ENCODE assay signal across 21 cellular contexts in genomic region chr6:31533455-31533841, GRCh38. TPM values are rescaled to one million over a fixed set of nuclear protein-coding genes. Genes with fewer than 3 reads are reported as not detected.
DNase-seq lines count a peak whose midpoint lies in the region; ATAC-seq and TF ChIP-seq lines count a peak whose summit lies in the region.
"Had no signal": no experiment of that assay in that cellular context is flagged by ENCODE, and none has a peak within 500 bp of the region (broad histone marks: within the 10 kb centered on the region; RNA-seq: fewer than 3 reads in every experiment).

No MANE protein-coding gene starts in this region.

- H3K9me3 ChIP-seq in Caco-2 (no peaks in the 10 kb centered on the region), endodermal cell (ENCODE audit: control insufficient read depth, low read length) (no peaks in the 10 kb centered on the region)
- H3K9me3 ChIP-seq: esophagus squamous epithelium, sigmoid colon, suprapubic skin, vagina had no signal

- H3K9ac ChIP-seq in endodermal cell (ENCODE audit: extremely low read depth, low read length, poor library complexity, severe bottlenecking) = no peak overlapping the region
- H3K9ac ChIP-seq: parathyroid adenoma had no signal

- H3K27ac Mint-ChIP-seq in activated CD4-positive, alpha-beta memory T cell treated with anti-CD3 and anti-CD28 coated beads for 36 hours = peak overlapping the region; percentile 73
- no peak overlapping the region for H3K27ac Mint-ChIP-seq in activated CD4-positive, alpha-beta memory T cell treated with anti-CD3 and anti-CD28 coated beads, Interleukin-2, amount 10 ng/mL, durations not matched to agents 7 days and 5 days
- no peak overlapping the region for H3K27ac Mint-ChIP-seq in Caco-2 (ENCODE audit: unreplicated experiment)
- peak overlapping the region; percentile 33 for H3K27ac Mint-ChIP-seq in activated T-helper 17 cell treated with anti-CD3 and anti-CD28 coated beads, Interleukin-2, amount 50 U/mL, for 72 hours
- H3K27ac Mint-ChIP-seq in glutamatergic neuron (ENCODE audit: unreplicated experiment) = no peak overlapping the region
- H3K27ac Mint-ChIP-seq in endodermal cell = no peak overlapping the region

- WGBS in endodermal cell (ENCODE audit: insufficient coverage in 1 of 2, insufficient read length in 1 of 2), 2 experiments = 93 to 100% methylated on average over 1 of the region's 1 CpG

- no peak overlapping the region for H3K27ac ChIP-seq in endodermal cell (ENCODE audit: low read depth, low read length)
- H3K27ac ChIP-seq: esophagus squamous epithelium, parathyroid adenoma, suprapubic skin, vagina had no signal

- H3K4me3 ChIP-seq in Caco-2 (ENCODE audit: low read depth, low read length) (no peak overlapping the region), endodermal cell (ENCODE audit: low read length) (no peak overlapping the region)
- H3K4me3 ChIP-seq: esophagus squamous epithelium, sigmoid colon, suprapubic skin, vagina had no signal

- no peak for TF ChIP-seq CTCF in Caco-2 (IDR thresholded peaks at IDR 0.05; ENCODE audit: insufficient read depth in 1 of 2, low read depth in 1 of 2, low read length in 1 of 2, severe bottlenecking in 1 of 2, unreplicated experiment in 1 of 2)
- no peak for TF ChIP-seq CTCF in glutamatergic neuron (IDR thresholded peaks at IDR 0.05; ENCODE audit: partially characterized antibody, unreplicated experiment)
- no peak for TF ChIP-seq CTCF in endodermal cell (conservative IDR thresholded peaks at IDR 0.05)

- H3K27me3 ChIP-seq in Caco-2 (replicated peaks; ENCODE audit: control insufficient read depth, insufficient read depth, low read length) (no peaks in the 10 kb centered on the region), endodermal cell (ENCODE audit: control insufficient read depth, insufficient read depth, low read length, poor library complexity, severe bottlenecking) (no peaks in the 10 kb centered on the region)
- H3K27me3 ChIP-seq: esophagus squamous epithelium, sigmoid colon, suprapubic skin, vagina had no signal

- H3K36me3 ChIP-seq in Caco-2 (ENCODE audit: control insufficient read depth, insufficient read depth, low read length) (peaks cover 14% of the 10 kb centered on the region), endodermal cell (ENCODE audit: control insufficient read depth, insufficient read depth, low read length) (peaks cover 88% of the 10 kb centered on the region)

- CTCF ChIA-PET in activated CD4-positive, alpha-beta memory T cell treated with anti-CD3 and anti-CD28 coated beads for 36 hours (lab: Charles Lee) = no interaction called here
- CTCF ChIA-PET in activated CD4-positive, alpha-beta memory T cell treated with anti-CD3 and anti-CD28 coated beads, Interleukin-2, amount 10 ng/mL, durations not matched to agents 7 days and 5 days (lab: Charles Lee) = no interaction called here
- CTCF ChIA-PET in Caco-2 (lab: Charles Lee) = no interaction called here

- H3K36me3 Mint-ChIP-seq in activated CD4-positive, alpha-beta memory T cell treated with anti-CD3 and anti-CD28 coated beads for 36 hours = peaks cover 75% of the 10 kb centered on the region
- H3K36me3 Mint-ChIP-seq in activated CD4-positive, alpha-beta memory T cell treated with anti-CD3 and anti-CD28 coated beads, Interleukin-2, amount 10 ng/mL, durations not matched to agents 7 days and 5 days (ENCODE audit: low read depth) = peaks cover 76% of the 10 kb centered on the region
- peaks cover 99% of the 10 kb centered on the region for H3K36me3 Mint-ChIP-seq in Caco-2 (ENCODE audit: insufficient read depth, unreplicated experiment)
- H3K36me3 Mint-ChIP-seq in activated T-helper 17 cell treated with anti-CD3 and anti-CD28 coated beads, Interleukin-2, amount 50 U/mL, for 72 hours (ENCODE audit: low read depth) = peaks cover 95% of the 10 kb centered on the region
- peaks cover 9% of the 10 kb centered on the region for H3K36me3 Mint-ChIP-seq in glutamatergic neuron (ENCODE audit: unreplicated experiment)
- H3K36me3 Mint-ChIP-seq in endodermal cell (ENCODE audit: low read depth) = peaks cover 79% of the 10 kb centered on the region

- peak; percentile 13 for ATAC-seq in activated T-helper 17 cell treated with anti-CD3 and anti-CD28 coated beads, Interleukin-2, amount 50 U/mL, for 72 hours (replicated peaks)
- ATAC-seq: effector memory CD8-positive, alpha-beta T cell had no signal

- H3K27me3 Mint-ChIP-seq in activated CD4-positive, alpha-beta memory T cell treated with anti-CD3 and anti-CD28 coated beads for 36 hours = no peaks in the 10 kb centered on the region
- no peaks in the 10 kb centered on the region for H3K27me3 Mint-ChIP-seq in activated CD4-positive, alpha-beta memory T cell treated with anti-CD3 and anti-CD28 coated beads, Interleukin-2, amount 10 ng/mL, durations not matched to agents 7 days and 5 days
- H3K27me3 Mint-ChIP-seq in Caco-2 (ENCODE audit: insufficient read depth, unreplicated experiment) = no peaks in the 10 kb centered on the region
- H3K27me3 Mint-ChIP-seq in activated T-helper 17 cell treated with anti-CD3 and anti-CD28 coated beads, Interleukin-2, amount 50 U/mL, for 72 hours = no peaks in the 10 kb centered on the region
- peaks cover 5% of the 10 kb centered on the region for H3K27me3 Mint-ChIP-seq in glutamatergic neuron (ENCODE audit: unreplicated experiment)
- H3K27me3 Mint-ChIP-seq in endodermal cell (ENCODE audit: insufficient read depth) = no peaks in the 10 kb centered on the region
- H3K27me3 Mint-ChIP-seq: effector memory CD8-positive, alpha-beta T cell; naive B cell had no signal

- H3K4me3 Mint-ChIP-seq in activated CD4-positive, alpha-beta memory T cell treated with anti-CD3 and anti-CD28 coated beads for 36 hours = no peak overlapping the region
- no peak overlapping the region for H3K4me3 Mint-ChIP-seq in activated CD4-positive, alpha-beta memory T cell treated with anti-CD3 and anti-CD28 coated beads, Interleukin-2, amount 10 ng/mL, durations not matched to agents 7 days and 5 days
- H3K4me3 Mint-ChIP-seq in Caco-2 (ENCODE audit: unreplicated experiment) (no peak overlapping the region), glutamatergic neuron (ENCODE audit: unreplicated experiment) (no peak overlapping the region), endodermal cell (no peak overlapping the region)
- H3K4me3 Mint-ChIP-seq in activated T-helper 17 cell treated with anti-CD3 and anti-CD28 coated beads, Interleukin-2, amount 50 U/mL, for 72 hours = no peak overlapping the region
- H3K4me3 Mint-ChIP-seq: effector memory CD8-positive, alpha-beta T cell had no signal

- intact Hi-C loops in activated CD4-positive, alpha-beta memory T cell treated with anti-CD3 and anti-CD28 coated beads for 36 hours (cut with micrococcal nuclease) = no loop called here
- intact Hi-C loops in Caco-2 (cut with micrococcal nuclease; ENCODE audit: unreplicated experiment) = no loop called here

- BruUV-seq in Caco-2 (replicated peaks; lab: Mats Ljungman, UMichigan) = TSS peak; percentile 3

- peaks cover 43% of the 10 kb centered on the region for H3K4me1 Mint-ChIP-seq in activated CD4-positive, alpha-beta memory T cell treated with anti-CD3 and anti-CD28 coated beads for 36 hours (ENCODE audit: low read depth)
- H3K4me1 Mint-ChIP-seq in activated CD4-positive, alpha-beta memory T cell treated with anti-CD3 and anti-CD28 coated beads, Interleukin-2, amount 10 ng/mL, durations not matched to agents 7 days and 5 days = peaks cover 48% of the 10 kb centered on the region
- H3K4me1 Mint-ChIP-seq in Caco-2 (ENCODE audit: low read depth, unreplicated experiment) (peaks cover 9% of the 10 kb centered on the region), glutamatergic neuron (ENCODE audit: low read depth, unreplicated experiment) (peaks cover 6% of the 10 kb centered on the region), endodermal cell (peaks cover 28% of the 10 kb centered on the region)
- H3K4me1 Mint-ChIP-seq in activated T-helper 17 cell treated with anti-CD3 and anti-CD28 coated beads, Interleukin-2, amount 50 U/mL, for 72 hours = peaks cover 35% of the 10 kb centered on the region

- no peaks in the 10 kb centered on the region for H3K9me3 Mint-ChIP-seq in activated CD4-positive, alpha-beta memory T cell treated with anti-CD3 and anti-CD28 coated beads for 36 hours
- H3K9me3 Mint-ChIP-seq in activated CD4-positive, alpha-beta memory T cell treated with anti-CD3 and anti-CD28 coated beads, Interleukin-2, amount 10 ng/mL, durations not matched to agents 7 days and 5 days = no peaks in the 10 kb centered on the region
- H3K9me3 Mint-ChIP-seq in Caco-2 (ENCODE audit: unreplicated experiment) = no peaks in the 10 kb centered on the region
- H3K9me3 Mint-ChIP-seq in activated T-helper 17 cell treated with anti-CD3 and anti-CD28 coated beads, Interleukin-2, amount 50 U/mL, for 72 hours = no peaks in the 10 kb centered on the region
- peaks cover 3% of the 10 kb centered on the region for H3K9me3 Mint-ChIP-seq in glutamatergic neuron (ENCODE audit: unreplicated experiment)
- no peaks in the 10 kb centered on the region for H3K9me3 Mint-ChIP-seq in endodermal cell
- H3K9me3 Mint-ChIP-seq: effector memory CD8-positive, alpha-beta T cell; naive B cell had no signal

- DNase-seq in activated CD4-positive, alpha-beta memory T cell treated with anti-CD3 and anti-CD28 coated beads for 36 hours = no peak
- no peak for DNase-seq in activated CD4-positive, alpha-beta memory T cell treated with anti-CD3 and anti-CD28 coated beads, Interleukin-2, amount 10 ng/mL, durations not matched to agents 7 days and 5 days
- no peak for DNase-seq in Caco-2
- DNase-seq in glutamatergic neuron = no peak
- DNase-seq in endodermal cell = no peak
- DNase-seq: 8988T; activated CD4-positive, CD25-positive, alpha-beta regulatory T cell treated with anti-CD3 and anti-CD28 coated beads, Interleukin-2, amount 50 U/mL, for 72 hours; AML-193; DMS79 treated with DMSO at 0.1 percent for 48 hours; effector memory CD8-positive, alpha-beta T cell; esophagus squamous epithelium; KG1; mesenchymal stem cell; naive B cell; NCI-H1694 treated with DMSO at 0.1 percent for 48 hours; NCI-H69; sigmoid colon had no signal

- POLR2A ChIA-PET in activated CD4-positive, alpha-beta memory T cell treated with anti-CD3 and anti-CD28 coated beads for 36 hours (lab: Charles Lee) = no interaction called here
- POLR2A ChIA-PET in activated CD4-positive, alpha-beta memory T cell treated with anti-CD3 and anti-CD28 coated beads, Interleukin-2, amount 10 ng/mL, durations not matched to agents 7 days and 5 days (lab: Charles Lee) = interaction anchor here (1.0 to 1.4 kb wide), 3 partner anchors 8 to 169 kb away, joined by 3 to 4 read pairs (median 3); partner anchors contain the start of gene ABHD16A
- POLR2A ChIA-PET in Caco-2 (lab: Charles Lee) = interaction anchor here (1.0 kb wide), 1 partner anchor 9 kb away, joined by 5 read pairs; the partner anchor contains the start of gene DDX39B

- no peaks in the 10 kb centered on the region for H3K4me1 ChIP-seq in Caco-2
- no peaks in the 10 kb centered on the region for H3K4me1 ChIP-seq in endodermal cell (ENCODE audit: control insufficient read depth, insufficient read depth, low read length)

RNA-seq across cellular contexts. Expression of gene MCCD1, which starts 4.7 kb away (rescaled TPM):
- not detected for total RNA-seq in activated CD4-positive, alpha-beta memory T cell treated with anti-CD3 and anti-CD28 coated beads for 36 hours
- total RNA-seq in activated CD4-positive, alpha-beta memory T cell treated with anti-CD3 and anti-CD28 coated beads, Interleukin-2, amount 10 ng/mL, durations not matched to agents 7 days and 5 days = not detected
- total RNA-seq in Caco-2 (2022) = not detected in 2 replicates
- total RNA-seq in activated T-helper 17 cell treated with anti-CD3 and anti-CD28 coated beads, Interleukin-2, amount 50 U/mL, for 72 hours = not detected
- total RNA-seq in glutamatergic neuron (ENCODE audit: unreplicated experiment) = not detected
- not detected for total RNA-seq in endodermal cell
- not detected for polyA plus RNA-seq in endodermal cell (2013, experiment 1 of 2)
- polyA plus RNA-seq in endodermal cell (2013, experiment 2 of 2) = not detected
- total RNA-seq: esophagus squamous epithelium, sigmoid colon, suprapubic skin, vagina had no signal
- polyA plus RNA-seq: sigmoid colon had no signal

RNA-seq across cellular contexts. Expression of gene DDX39B, which starts 8.4 kb away (rescaled TPM):
- 100 to 1,000 TPM; 538 to 547 TPM for total RNA-seq in activated CD4-positive, alpha-beta memory T cell treated with anti-CD3 and anti-CD28 coated beads for 36 hours
- total RNA-seq in activated CD4-positive, alpha-beta memory T cell treated with anti-CD3 and anti-CD28 coated beads, Interleukin-2, amount 10 ng/mL, durations not matched to agents 7 days and 5 days = 100 to 1,000 TPM; 427 to 434 TPM
- total RNA-seq in Caco-2 (2022) (416 and 423 TPM in 2 replicates), glutamatergic neuron (ENCODE audit: unreplicated experiment) (526 TPM), endodermal cell (100 to 1,000 TPM; 572 to 654 TPM)
- 100 to 1,000 TPM; 558 to 568 TPM for total RNA-seq in activated T-helper 17 cell treated with anti-CD3 and anti-CD28 coated beads, Interleukin-2, amount 50 U/mL, for 72 hours
- polyA plus RNA-seq in endodermal cell (2013, experiment 1 of 2) = 685 TPM
- polyA plus RNA-seq in endodermal cell (2013, experiment 2 of 2) = 576 TPM

RNA-seq across cellular contexts. Expression of gene ATP6V1G2, which starts 13.0 kb away (rescaled TPM):
- 1 to 10 TPM; 1.4 to 1.6 TPM for total RNA-seq in activated CD4-positive, alpha-beta memory T cell treated with anti-CD3 and anti-CD28 coated beads for 36 hours
- total RNA-seq in activated CD4-positive, alpha-beta memory T cell treated with anti-CD3 and anti-CD28 coated beads, Interleukin-2, amount 10 ng/mL, durations not matched to agents 7 days and 5 days = 1 to 10 TPM; 2.7 to 3.8 TPM
- total RNA-seq in Caco-2 (2022) = 0.26 and 0.43 TPM in 2 replicates
- total RNA-seq in activated T-helper 17 cell treated with anti-CD3 and anti-CD28 coated beads, Interleukin-2, amount 50 U/mL, for 72 hours = 1 to 10 TPM; 2.1 to 2.4 TPM
- total RNA-seq in glutamatergic neuron (ENCODE audit: unreplicated experiment) = 95.6 TPM
- 1 to 10 TPM; 1.7 to 2.1 TPM for total RNA-seq in endodermal cell
- 11.8 TPM for polyA plus RNA-seq in endodermal cell (2013, experiment 1 of 2)
- 12.1 TPM for polyA plus RNA-seq in endodermal cell (2013, experiment 2 of 2)

RNA-seq across cellular contexts. Expression of gene NFKBIL1, which starts 14.0 kb away (rescaled TPM):
- total RNA-seq in activated CD4-positive, alpha-beta memory T cell treated with anti-CD3 and anti-CD28 coated beads for 36 hours = 10 to 100 TPM; 18.5 to 21.5 TPM
- total RNA-seq in activated CD4-positive, alpha-beta memory T cell treated with anti-CD3 and anti-CD28 coated beads, Interleukin-2, amount 10 ng/mL, durations not matched to agents 7 days and 5 days = 10 to 100 TPM; 22.8 to 23.6 TPM
- total RNA-seq in Caco-2 (2022) (14.7 and 17.4 TPM in 2 replicates), glutamatergic neuron (ENCODE audit: unreplicated experiment) (29.8 TPM), endodermal cell (10 to 100 TPM; 17.4 to 26.3 TPM)
- total RNA-seq in activated T-helper 17 cell treated with anti-CD3 and anti-CD28 coated beads, Interleukin-2, amount 50 U/mL, for 72 hours = 10 to 100 TPM; 14.1 to 29.8 TPM
- polyA plus RNA-seq in endodermal cell (2013, experiment 1 of 2) = 26.5 TPM
- polyA plus RNA-seq in endodermal cell (2013, experiment 2 of 2) = 22.9 TPM

RNA-seq across cellular contexts. Expression of gene MICB, which starts 35.5 kb away (rescaled TPM):
- total RNA-seq in activated CD4-positive, alpha-beta memory T cell treated with anti-CD3 and anti-CD28 coated beads for 36 hours = 10 to 100 TPM; 21.1 to 23.2 TPM
- 10 to 100 TPM; 60.8 to 62.9 TPM for total RNA-seq in activated CD4-positive, alpha-beta memory T cell treated with anti-CD3 and anti-CD28 coated beads, Interleukin-2, amount 10 ng/mL, durations not matched to agents 7 days and 5 days
- total RNA-seq in Caco-2 (2022) = 6.4 and 7.5 TPM in 2 replicates
- total RNA-seq in activated T-helper 17 cell treated with anti-CD3 and anti-CD28 coated beads, Interleukin-2, amount 50 U/mL, for 72 hours = 10 to 100 TPM; 25.8 to 34.3 TPM
- 3.6 TPM for total RNA-seq in glutamatergic neuron (ENCODE audit: unreplicated experiment)
- total RNA-seq in endodermal cell = 1 to 10 TPM; 8.2 to 8.5 TPM
- 4.1 TPM for polyA plus RNA-seq in endodermal cell (2013, experiment 1 of 2)
- polyA plus RNA-seq in endodermal cell (2013, experiment 2 of 2) = 4.5 TPM

Comparison
In these comparisons a context has a peak if more than half of its experiments do, and no peak if none do; other contexts are left out.
1. H3K27ac Mint-ChIP-seq: peak in activated CD4-positive, alpha-beta memory T cell treated with anti-CD3 and anti-CD28 coated beads for 36 hours (single experiment) and activated T-helper 17 cell treated with anti-CD3 and anti-CD28 coated beads, Interleukin-2, amount 50 U/mL, for 72 hours (single experiment); none in activated CD4-positive, alpha-beta memory T cell treated with anti-CD3 and anti-CD28 coated beads, Interleukin-2, amount 10 ng/mL, durations not matched to agents 7 days and 5 days (single experiment), Caco-2 (single experiment), glutamatergic neuron (single experiment) and endodermal cell (single experiment).
2. RNA of gene ATP6V1G2, which starts 13.0 kb away (total RNA-seq): 95.6 TPM in glutamatergic neuron (single experiment); 2.7 to 3.8 TPM in activated CD4-positive, alpha-beta memory T cell treated with anti-CD3 and anti-CD28 coated beads, Interleukin-2, amount 10 ng/mL, durations not matched to agents 7 days and 5 days, 2.1 to 2.4 TPM in activated T-helper 17 cell treated with anti-CD3 and anti-CD28 coated beads, Interleukin-2, amount 50 U/mL, for 72 hours, 1.7 to 2.1 TPM in endodermal cell, 1.4 to 1.6 TPM in activated CD4-positive, alpha-beta memory T cell treated with anti-CD3 and anti-CD28 coated beads for 36 hours and 0.26 to 0.43 TPM in Caco-2; every median in the first group is over 10 times any median in the second.